9 cellular contexts compared by ENCODE assay signal in the genomic region with DNA sequence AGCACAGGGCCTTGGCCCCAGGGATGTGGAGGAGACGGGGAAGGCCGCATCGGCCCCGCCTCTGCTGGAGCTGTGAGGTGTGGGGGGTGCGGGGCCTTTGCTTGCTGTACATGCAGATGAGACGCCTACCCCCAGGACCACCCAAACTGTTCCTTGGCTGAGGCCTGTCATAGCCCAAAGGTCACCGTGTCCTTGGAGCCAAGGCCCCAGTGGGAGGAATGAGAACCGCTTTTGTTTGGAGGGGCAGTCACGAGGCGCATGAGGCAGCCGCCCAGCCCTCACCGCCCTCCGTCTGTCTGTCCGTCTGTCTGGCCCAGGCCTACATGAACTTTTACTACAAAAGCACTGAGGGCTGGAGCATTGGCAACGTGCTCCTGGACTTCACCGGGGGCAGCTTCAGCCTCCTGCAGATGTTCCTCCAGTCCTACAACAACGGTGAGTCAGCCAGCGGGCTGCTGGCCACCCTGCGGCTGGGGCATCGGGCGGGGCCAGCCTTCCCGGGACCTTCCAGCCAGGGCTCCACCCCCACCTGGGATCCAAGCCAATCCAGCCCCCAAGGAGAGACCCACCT. TPM values are rescaled to one million over a fixed set of nuclear protein-coding genes. Genes with fewer than 3 reads are reported as not detected.
A peak's percentile ranks its signal among the peaks of the same experiment; 100 is the strongest.
DNase-seq lines count a peak whose midpoint lies in the region; ATAC-seq and TF ChIP-seq lines count a peak whose summit lies in the region.
"Had no signal": no experiment of that assay in that cellular context is flagged by ENCODE, and none has a peak within 500 bp of the region (broad histone marks: within the 10 kb centered on the region; RNA-seq: fewer than 3 reads in every experiment).

No MANE protein-coding gene starts in this region.

- peak overlapping the region; percentile 51 for H3K27ac ChIP-seq in adipose tissue (ENCODE audit: low read depth, low read length)

- no peak overlapping the region for H3K4me3 Mint-ChIP-seq in Calu3 (ENCODE audit: low read depth, unreplicated experiment)

- peaks cover 64% of the 10 kb centered on the region for H3K36me3 Mint-ChIP-seq in Calu3 (ENCODE audit: insufficient read depth, unreplicated experiment)
- no peaks in the 10 kb centered on the region for H3K36me3 Mint-ChIP-seq in activated naive CD4-positive, alpha-beta T cell treated with anti-CD3 and anti-CD28 coated beads, Interleukin-2, amount 50 U/mL, for 72 hours

- WGBS in adipose tissue, 3 donors = 54 to 69% (median 65%) methylated on average over 22 of the region's 22 CpGs

- intact Hi-C loops in Calu3 (cut with micrococcal nuclease; ENCODE audit: unreplicated experiment) = no loop called here

- no peak for TF ChIP-seq CTCF in Calu3 (IDR thresholded peaks at IDR 0.05; ENCODE audit: unreplicated experiment)

- BruUV-seq in Calu3 (replicated peaks; lab: Mats Ljungman, UMichigan) = no TSS peak

- H3K4me1 Mint-ChIP-seq in Calu3 (ENCODE audit: low read depth, unreplicated experiment) = no peaks in the 10 kb centered on the region

- DNase-seq in Calu3 (peak; percentile 50), glomerular visceral epithelial cell (ENCODE audit: extremely low spot score) (peak; percentile 89), pulmonary artery endothelial cell (ENCODE audit: low read depth, low spot score) (peak; percentile 24), NCI-H2029 treated with DMSO at 0.1 percent for 48 hours (lab: John Stamatoyannopoulos, UW) (no peak)
- DNase-seq in activated naive CD4-positive, alpha-beta T cell treated with anti-CD3 and anti-CD28 coated beads, Interleukin-2, amount 50 U/mL, for 72 hours (ENCODE audit: low spot score in 2 of 2) = no peak
- DNase-seq: DMS79 had no signal

- H3K9me3 Mint-ChIP-seq in Calu3 (ENCODE audit: low read depth, unreplicated experiment) = no peaks in the 10 kb centered on the region
- no peaks in the 10 kb centered on the region for H3K9me3 Mint-ChIP-seq in activated naive CD4-positive, alpha-beta T cell treated with anti-CD3 and anti-CD28 coated beads, Interleukin-2, amount 50 U/mL, for 72 hours

- ATAC-seq in GM21737 (IDR thresholded peaks at IDR 0.05; ENCODE audit: unreplicated experiment) (no peak), HG02938 (IDR thresholded peaks at IDR 0.05; ENCODE audit: unreplicated experiment) (no peak)
- ATAC-seq in activated naive CD4-positive, alpha-beta T cell treated with anti-CD3 and anti-CD28 coated beads, Interleukin-2, amount 50 U/mL, for 72 hours = no peak

- CTCF ChIA-PET in Calu3 (lab: Charles Lee) = interaction anchor here (0.6 kb wide), 1 partner anchor 39 kb away, joined by 3 read pairs; no protein-coding TSS in a partner anchor

- no peak overlapping the region for H3K27ac Mint-ChIP-seq in Calu3 (ENCODE audit: unreplicated experiment)
- H3K27ac Mint-ChIP-seq in activated naive CD4-positive, alpha-beta T cell treated with anti-CD3 and anti-CD28 coated beads, Interleukin-2, amount 50 U/mL, for 72 hours = no peak overlapping the region

- no peaks in the 10 kb centered on the region for H3K27me3 Mint-ChIP-seq in Calu3 (ENCODE audit: unreplicated experiment)

RNA-seq across cellular contexts. Expression of a gene that starts 8.8 kb away (rescaled TPM):
- 63.9 and 66.1 TPM in 2 replicates for total RNA-seq in Calu3 (2022)
- polyA plus RNA-seq in adipose tissue = 100 to 1,000 TPM in 1 of 3 donors, 10 to 100 TPM in 2; 54.3 to 172 (median 92.1) TPM
- total RNA-seq in pulmonary artery endothelial cell = 166 and 230 TPM in 2 replicates
- 10 to 100 TPM; 17.2 to 24.7 TPM for total RNA-seq in activated naive CD4-positive, alpha-beta T cell treated with anti-CD3 and anti-CD28 coated beads, Interleukin-2, amount 50 U/mL, for 72 hours

RNA-seq across cellular contexts. Expression of a gene that starts 9.0 kb away (rescaled TPM):
- total RNA-seq in Calu3 (2022) (38.2 and 42.9 TPM in 2 replicates), pulmonary artery endothelial cell (17.6 and 23.2 TPM in 2 replicates)
- polyA plus RNA-seq in adipose tissue = 10 to 100 TPM; 47.2 to 77.4 (median 47.5) TPM
- total RNA-seq in activated naive CD4-positive, alpha-beta T cell treated with anti-CD3 and anti-CD28 coated beads, Interleukin-2, amount 50 U/mL, for 72 hours = 10 to 100 TPM; 41.6 to 49.8 TPM

RNA-seq across cellular contexts. Expression of a gene that starts 23.1 kb away (rescaled TPM):
- 5.1 TPM in 2 replicates for total RNA-seq in Calu3 (2022)
- 10 to 100 TPM in 1 of 3 donors, 1 to 10 TPM in 2; 7.6 to 14.9 (median 9.4) TPM for polyA plus RNA-seq in adipose tissue
- 13.1 and 17.7 TPM in 2 replicates for total RNA-seq in pulmonary artery endothelial cell
- total RNA-seq in activated naive CD4-positive, alpha-beta T cell treated with anti-CD3 and anti-CD28 coated beads, Interleukin-2, amount 50 U/mL, for 72 hours = 1 to 10 TPM; 4.9 to 8.7 TPM

RNA-seq across cellular contexts. Expression of a gene that starts 23.6 kb away (rescaled TPM):
- 8.5 and 9.4 TPM in 2 replicates for total RNA-seq in Calu3 (2022)
- polyA plus RNA-seq in adipose tissue = 1 to 10 TPM; 6.4 to 9.2 (median 7.9) TPM
- total RNA-seq in pulmonary artery endothelial cell = 19.5 and 21.8 TPM in 2 replicates
- 10 to 100 TPM in 1 of 2 donors, 1 to 10 TPM in 1; 8.5 to 13.6 TPM for total RNA-seq in activated naive CD4-positive, alpha-beta T cell treated with anti-CD3 and anti-CD28 coated beads, Interleukin-2, amount 50 U/mL, for 72 hours

RNA-seq across cellular contexts. Expression of a gene that starts 36.3 kb away (rescaled TPM):
- total RNA-seq in Calu3 (2022) (11.1 and 11.6 TPM in 2 replicates), pulmonary artery endothelial cell (0.13 and 0.35 TPM in 2 replicates)
- polyA plus RNA-seq in adipose tissue = 1 to 10 TPM in 2 of 3 donors, under 1 TPM in 1; 0.45 to 2.1 (median 1.1) TPM
- total RNA-seq in activated naive CD4-positive, alpha-beta T cell treated with anti-CD3 and anti-CD28 coated beads, Interleukin-2, amount 50 U/mL, for 72 hours = 100 to 1,000 TPM in 1 of 2 donors, 10 to 100 TPM in 1; 82.9 to 120 TPM

Comparison
In these comparisons a context has a peak if more than half of its experiments do, and no peak if none do; other contexts are left out.
1. DNase-seq: peak in Calu3 (single experiment), glomerular visceral epithelial cell (single experiment) and pulmonary artery endothelial cell (single experiment); none in NCI-H2029 treated with DMSO at 0.1 percent for 48 hours (single experiment) and activated naive CD4-positive, alpha-beta T cell treated with anti-CD3 and anti-CD28 coated beads, Interleukin-2, amount 50 U/mL, for 72 hours (0 of 2).